In the genomic region with DNA sequence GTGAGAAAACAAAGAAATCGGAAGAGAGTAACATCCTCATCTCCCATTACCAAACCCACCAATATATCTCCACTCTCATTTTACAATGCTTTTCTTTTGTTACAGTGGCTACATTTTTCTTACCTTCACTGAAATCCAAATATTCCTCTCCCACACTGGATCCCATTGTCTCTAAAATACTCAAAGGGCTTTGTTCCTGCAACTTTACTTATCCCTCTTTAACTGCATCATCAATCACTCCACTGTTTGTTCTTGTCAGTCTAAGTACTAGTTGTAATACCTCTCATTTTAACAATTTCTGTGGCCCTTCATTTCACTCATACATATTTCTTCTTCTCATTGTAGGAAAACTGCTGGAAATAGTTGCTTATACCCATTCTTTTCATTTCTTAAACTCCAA, we compare ENCODE assay signal across 15 cellular contexts.
A peak's percentile ranks its signal among the peaks of the same experiment; 100 is the strongest.
DNase-seq lines count a peak whose midpoint lies in the region; ATAC-seq and TF ChIP-seq lines count a peak whose summit lies in the region.
"Had no signal": no experiment of that assay in that cellular context is flagged by ENCODE, and none has a peak within 500 bp of the region (broad histone marks: within the 10 kb centered on the region; RNA-seq: fewer than 3 reads in every experiment).

No MANE protein-coding gene starts in this region.

- DNase-seq in NCI-H1417 treated with DMSO at 0.1 percent for 48 hours (lab: John Stamatoyannopoulos, UW) (peak; percentile 27), NCI-H146 treated with DMSO at 0.1 percent for 48 hours (lab: John Stamatoyannopoulos, UW; ENCODE audit: unreplicated experiment) (peak; percentile 28), NCI-H2227 treated with DMSO at 0.1 percent for 48 hours (lab: John Stamatoyannopoulos, UW) (peak; percentile 83), NCI-H774 (lab: John Stamatoyannopoulos, UW) (peak; percentile 27), foreskin keratinocyte (no peak), left cardiac atrium (no peak)
- DNase-seq in activated T-cell treated with anti-CD3 and anti-CD28 coated beads, Interleukin-2, amount 50 U/mL, for 48 hours, result no peak
- DNase-seq: Calu3; CD8-positive, alpha-beta T cell; H7; HFFc6 had no signal

- H3K27ac ChIP-seq in foreskin keratinocyte, result no peak overlapping the region
- H3K27ac ChIP-seq: BLaER1 treated with 17β-estradiol and CSF1 and Interleukin-3, amounts not matched to agents 10 nM and 100 nM; HL-60 had no signal

- intact Hi-C loops in left cardiac atrium (cut with DNase I), result no loop called here

- ATAC-seq in foreskin keratinocyte, result no peak
- ATAC-seq in left cardiac atrium, result no peak
- ATAC-seq: CD8-positive, alpha-beta T cell; GM23338; HCT116 had no signal

- TF ChIP-seq CTCF in foreskin keratinocyte (conservative IDR thresholded peaks at IDR 0.05), result no peak

- H3K27me3 ChIP-seq in foreskin keratinocyte, result no peaks in the 10 kb centered on the region
- H3K27me3 ChIP-seq: BLaER1 treated with 17β-estradiol and CSF1 and Interleukin-3, amounts not matched to agents 10 nM and 100 nM had no signal

- no peaks in the 10 kb centered on the region for H3K4me1 ChIP-seq in foreskin keratinocyte

Comparison
In these comparisons a context has a peak if more than half of its experiments do, and no peak if none do; other contexts are left out.
1. DNase-seq: peak in NCI-H1417 treated with DMSO at 0.1 percent for 48 hours (single experiment), NCI-H146 treated with DMSO at 0.1 percent for 48 hours (single experiment), NCI-H2227 treated with DMSO at 0.1 percent for 48 hours (single experiment) and NCI-H774 (single experiment); none in foreskin keratinocyte (0 of 2), left cardiac atrium (single experiment) and activated T-cell treated with anti-CD3 and anti-CD28 coated beads, Interleukin-2, amount 50 U/mL, for 48 hours (0 of 2).